In genomic region chr6:47083586-47084047, GRCh38 we compare ENCODE assay signal across 8 cellular contexts. TPM values are rescaled to one million over a fixed set of nuclear protein-coding genes. Genes with fewer than 3 reads are reported as not detected.
DNase-seq lines count a peak whose midpoint lies in the region; ATAC-seq and TF ChIP-seq lines count a peak whose summit lies in the region.
"Had no signal": no experiment of that assay in that cellular context is flagged by ENCODE, and none has a peak within 500 bp of the region (broad histone marks: within the 10 kb centered on the region; RNA-seq: fewer than 3 reads in every experiment).

No MANE protein-coding gene starts in this region.

- H3K4me3 ChIP-seq in astrocyte of the spinal cord (ENCODE audit: low read depth, low read length) (no peak overlapping the region), upper lobe of right lung (no peak overlapping the region)
- H3K4me3 ChIP-seq: skin epidermis had no signal

- peak overlapping the region; percentile 49 for H3K27ac ChIP-seq in upper lobe of right lung

- H3K4me1 ChIP-seq in upper lobe of right lung, result peaks cover 29% of the 10 kb centered on the region

- no peaks in the 10 kb centered on the region for H3K27me3 ChIP-seq in upper lobe of right lung

- in situ Hi-C loops in astrocyte of the spinal cord (cut with HindIII; ENCODE audit: low sequenced_read_pairs), result no loop called here

- intact Hi-C loops in upper lobe of right lung (cut with DNase I), result no loop called here

- H3K9me3 ChIP-seq in upper lobe of right lung, result no peaks in the 10 kb centered on the region

- TF ChIP-seq CTCF in astrocyte of the spinal cord (IDR thresholded peaks at IDR 0.05; ENCODE audit: low read depth, low read length) (no peak), upper lobe of right lung (IDR thresholded peaks at IDR 0.05) (no peak)

- peak; percentile 94 for DNase-seq in M059J (ENCODE audit: low read depth)
- peak; percentile 86 for DNase-seq in astrocyte of the spinal cord (ENCODE audit: low read depth, low spot score)
- peak; percentile 78 for DNase-seq in kidney tubule cell (ENCODE audit: low spot score)
- DNase-seq in upper lobe of right lung, result peak; percentile 93
- DNase-seq in T-helper 9 cell, result no peak

- no peaks in the 10 kb centered on the region for H3K36me3 ChIP-seq in upper lobe of right lung

- ATAC-seq in upper lobe of right lung, result peak; percentile 96
- no peak for ATAC-seq in HG03097 (IDR thresholded peaks at IDR 0.05; ENCODE audit: low FRiP score, unreplicated experiment)
- no peak for ATAC-seq in HG02623 (IDR thresholded peaks at IDR 0.05; ENCODE audit: unreplicated experiment)

RNA-seq across cellular contexts. Expression of gene ADGRF1, which starts 41.5 kb away (rescaled TPM):
- total RNA-seq in M059J (2014; rRNA removed; shearing (Covaris generic)), result 37.3 and 38.1 TPM in 2 replicates
- total RNA-seq in upper lobe of right lung, result 12.9 TPM
